Comparison of ENCODE assay signal across 9 cellular contexts in genomic region chr15:80996247-80996646, GRCh38. TPM values are rescaled to one million over a fixed set of nuclear protein-coding genes. Genes with fewer than 3 reads are reported as not detected.
A peak's percentile ranks its signal among the peaks of the same experiment; 100 is the strongest.
DNase-seq lines count a peak whose midpoint lies in the region; ATAC-seq, FAIRE-seq and TF ChIP-seq lines count a peak whose summit lies in the region.
"Had no signal": no experiment of that assay in that cellular context is flagged by ENCODE, and none has a peak within 500 bp of the region (broad histone marks: within the 10 kb centered on the region; RNA-seq: fewer than 3 reads in every experiment).

No MANE protein-coding gene starts in this region.

- intact Hi-C loops in pancreas (cut with DNase I) = no loop called here

- WGBS in pancreas, 2 donors = 96 to 98% methylated on average over 1 of the region's 1 CpG

- no peaks in the 10 kb centered on the region for H3K36me3 ChIP-seq in pancreas

- ATAC-seq in pancreas (no peak), GM18502 (IDR thresholded peaks at IDR 0.05; ENCODE audit: poor library complexity, unreplicated experiment) (no peak), HG03342 (IDR thresholded peaks at IDR 0.05; ENCODE audit: unreplicated experiment) (no peak)
- ATAC-seq: T-cell had no signal

- FAIRE-seq in pancreas (lab: Jason Lieb, UNC) = no peak

- H3K9me3 ChIP-seq in pancreas = no peaks in the 10 kb centered on the region

- no peak overlapping the region for H3K4me3 ChIP-seq in fibroblast of mammary gland (ENCODE audit: control insufficient read depth, low read depth, low read length)
- no peak overlapping the region for H3K4me3 ChIP-seq in pancreas

- peak; percentile 8 for DNase-seq in GF-D8 (lab: John Stamatoyannopoulos, UW)
- DNase-seq in OCI-M1 (lab: John Stamatoyannopoulos, UW) = peak; percentile 64
- peak; percentile 53 for DNase-seq in fibroblast of mammary gland (ENCODE audit: low read depth)
- DNase-seq in pancreas = no peak
- no peak for DNase-seq in activated CD8-positive, alpha-beta memory T cell treated with anti-CD3 and anti-CD28 coated beads, Interleukin-2, amount 50 U/mL, for 48 hours
- DNase-seq: T-cell had no signal

- H3K27me3 ChIP-seq in pancreas = no peaks in the 10 kb centered on the region

- TF ChIP-seq CTCF in 22Rv1 (IDR thresholded peaks at IDR 0.05) (peak; percentile 49), fibroblast of mammary gland (conservative IDR thresholded peaks at IDR 0.05; ENCODE audit: control insufficient read depth, insufficient read depth, low read depth, low read length) (peak; percentile 67), pancreas (IDR thresholded peaks at IDR 0.05) (peak in 1 of 4 donors; percentile 6)

- peaks cover 0 to 12% (median under 1%) of the 10 kb centered on the region in 3 donors for H3K4me1 ChIP-seq in pancreas

- H3K27ac ChIP-seq in 22Rv1 (no peak overlapping the region), pancreas (no peak overlapping the region)

RNA-seq across cellular contexts. Expression of gene TLNRD1, which starts 4.5 kb away (rescaled TPM):
- 10 to 100 TPM in 3 of 6 donors, 1 to 10 TPM in 3; 7.8 to 13.5 (median 10.0) TPM for total RNA-seq in pancreas
- polyA plus RNA-seq in pancreas = 1 to 10 TPM; 3.1 to 4.4 TPM

RNA-seq across cellular contexts. Expression of gene MESD, which starts 6.6 kb away (rescaled TPM):
- total RNA-seq in pancreas = 10 to 100 TPM; 11.5 to 18.5 (median 14.0) TPM
- 10 to 100 TPM; 10.5 to 13.0 TPM for polyA plus RNA-seq in pancreas

Comparison
In these comparisons a context has a peak if more than half of its experiments do, and no peak if none do; other contexts are left out.
1. DNase-seq: peak in GF-D8 (single experiment), OCI-M1 (single experiment) and fibroblast of mammary gland (single experiment); none in pancreas (0 of 6) and activated CD8-positive, alpha-beta memory T cell treated with anti-CD3 and anti-CD28 coated beads, Interleukin-2, amount 50 U/mL, for 48 hours (single experiment).